In genomic region chr13:99642006-99642405, GRCh38 we compare ENCODE assay signal across 30 cellular contexts.
"Had no signal": no experiment of that assay in that cellular context is flagged by ENCODE, and none has a peak within 500 bp of the region (broad histone marks: within the 10 kb centered on the region; RNA-seq: fewer than 3 reads in every experiment).

No MANE protein-coding gene starts in this region.

- H3K36me3 ChIP-seq: neural progenitor cell, neutrophil, ovary, right lobe of liver, sigmoid colon, stomach, thoracic aorta, tibial artery, transverse colon, upper lobe of right lung, uterus had no signal

- FAIRE-seq: small intestine had no signal

- H3K4me3 Mint-ChIP-seq: naive thymus-derived CD4-positive, alpha-beta T cell; natural killer cell; nephron; neural progenitor cell; stimulated activated effector memory CD8-positive, alpha-beta T cell treated with anti-CD3 and anti-CD28 coated beads, Interleukin-12 subunit alpha, Interleukin-12 subunit beta, amount 100 ng/mL, for 72 hours; stimulated activated naive B cell treated with anti-CD40 and anti-IgM and Interleukin-4, amounts not matched to agents 10 μg/mL and 1 μg/mL and 100 μg/mL, for 72 hours; stimulated activated naive CD8-positive, alpha-beta T cell treated with anti-CD3 and anti-CD28 coated beads, Interleukin-15, Interleukin-2, amounts not matched to agents 100 ng/mL and 50 ng/mL, for 24 hours; type B pancreatic cell had no signal

- DNase-seq: naive thymus-derived CD4-positive, alpha-beta T cell; natural killer cell; nucleus accumbens; ovary; posterior cingulate gyrus; psoas muscle; right cardiac atrium; right lobe of liver; sigmoid colon; small intestine; stimulated activated CD4-positive, alpha-beta T cell treated with anti-CD3 and anti-CD28 coated beads, Interleukin-15, amount 100 ng/mL, for 24 hours; stimulated activated CD4-positive, alpha-beta T cell treated with anti-CD3 and anti-CD28 coated beads, Interleukin-2, amount 100 ng/mL, for 24 hours; stimulated activated CD4-positive, alpha-beta T cell treated with anti-CD3 and anti-CD28 coated beads, Interleukin-2, amount 100 ng/mL, for 48 hours; stimulated activated CD4-positive, alpha-beta T cell treated with anti-CD3 and anti-CD28 coated beads, Interleukin-4, amount 100 ng/mL, for 24 hours; stimulated activated naive B cell treated with anti-CD40 and anti-IgM and Interleukin-4, amounts not matched to agents 10 μg/mL and 1 μg/mL and 100 μg/mL, for 72 hours; stimulated activated naive CD4-positive, alpha-beta T cell treated with Interleukin-2 at 50 U/mL for 16 hours; stomach; tibial artery; transverse colon; upper lobe of right lung; uterus had no signal

- H3K4me1 ChIP-seq: parathyroid adenoma, psoas muscle, right lobe of liver, sigmoid colon, stomach, transverse colon, upper lobe of right lung, uterus had no signal

- H3K27ac ChIP-seq: neural progenitor cell, neutrophil, ovary, parathyroid adenoma, psoas muscle, right lobe of liver, sigmoid colon, stomach, thoracic aorta, transverse colon, upper lobe of right lung, uterus had no signal

- H3K27me3 ChIP-seq: neural progenitor cell, neutrophil, ovary, right lobe of liver, sigmoid colon, stomach, tibial artery, transverse colon, upper lobe of right lung, uterus had no signal

- H3K4me3 ChIP-seq: neural progenitor cell, ovary, psoas muscle, right lobe of liver, sigmoid colon, stomach, thoracic aorta, tibial artery, transverse colon, upper lobe of right lung, uterus had no signal

- ATAC-seq: naive thymus-derived CD4-positive, alpha-beta T cell; natural killer cell; psoas muscle; right cardiac atrium; stimulated activated effector memory CD8-positive, alpha-beta T cell treated with anti-CD3 and anti-CD28 coated beads, Interleukin-12 subunit alpha, Interleukin-12 subunit beta, amount 100 ng/mL, for 72 hours; stimulated activated naive B cell treated with anti-CD40 and anti-IgM and Interleukin-4, amounts not matched to agents 10 μg/mL and 1 μg/mL and 100 μg/mL, for 72 hours; upper lobe of right lung had no signal

- H3K4me1 Mint-ChIP-seq: nephron had no signal

- H3K9me3 Mint-ChIP-seq: naive thymus-derived CD4-positive, alpha-beta T cell; natural killer cell; nephron; neural progenitor cell; stimulated activated effector memory CD8-positive, alpha-beta T cell treated with anti-CD3 and anti-CD28 coated beads, Interleukin-12 subunit alpha, Interleukin-12 subunit beta, amount 100 ng/mL, for 72 hours; stimulated activated naive B cell treated with anti-CD40 and anti-IgM and Interleukin-4, amounts not matched to agents 10 μg/mL and 1 μg/mL and 100 μg/mL, for 72 hours; stimulated activated naive CD8-positive, alpha-beta T cell treated with anti-CD3 and anti-CD28 coated beads, Interleukin-15, Interleukin-2, amounts not matched to agents 100 ng/mL and 50 ng/mL, for 24 hours; type B pancreatic cell had no signal

- H3K27me3 Mint-ChIP-seq: progenitor cell of endocrine pancreas; stimulated activated naive B cell treated with anti-CD40 and anti-IgM and Interleukin-4, amounts not matched to agents 10 μg/mL and 1 μg/mL and 100 μg/mL, for 72 hours; stimulated activated naive CD8-positive, alpha-beta T cell treated with anti-CD3 and anti-CD28 coated beads, Interleukin-15, Interleukin-2, amounts not matched to agents 100 ng/mL and 50 ng/mL, for 24 hours; type B pancreatic cell had no signal

- H3K36me3 Mint-ChIP-seq: naive thymus-derived CD4-positive, alpha-beta T cell; natural killer cell; neural progenitor cell; stimulated activated effector memory CD8-positive, alpha-beta T cell treated with anti-CD3 and anti-CD28 coated beads, Interleukin-12 subunit alpha, Interleukin-12 subunit beta, amount 100 ng/mL, for 72 hours; stimulated activated naive B cell treated with anti-CD40 and anti-IgM and Interleukin-4, amounts not matched to agents 10 μg/mL and 1 μg/mL and 100 μg/mL, for 72 hours; type B pancreatic cell had no signal

- H3K9me3 ChIP-seq: neutrophil, ovary, psoas muscle, right lobe of liver, sigmoid colon, stomach, thoracic aorta, tibial artery, transverse colon, upper lobe of right lung, uterus had no signal

- H3K27ac Mint-ChIP-seq: natural killer cell; nephron; neural progenitor cell; progenitor cell of endocrine pancreas; stimulated activated effector memory CD8-positive, alpha-beta T cell treated with anti-CD3 and anti-CD28 coated beads, Interleukin-12 subunit alpha, Interleukin-12 subunit beta, amount 100 ng/mL, for 72 hours; stimulated activated naive B cell treated with anti-CD40 and anti-IgM and Interleukin-4, amounts not matched to agents 10 μg/mL and 1 μg/mL and 100 μg/mL, for 72 hours; stimulated activated naive CD8-positive, alpha-beta T cell treated with anti-CD3 and anti-CD28 coated beads, Interleukin-15, Interleukin-2, amounts not matched to agents 100 ng/mL and 50 ng/mL, for 24 hours; type B pancreatic cell had no signal
